ENCODE assay signal across 1 cellular context in genomic region chr14:96671218-96671617, GRCh38.
TF ChIP-seq lines count a peak whose summit lies in the region.

No MANE protein-coding gene starts in this region.

TF ChIP-seq in HCT116, 20 proteins besides CTCF, POLR2A, EP300 and RAD21 (continued from another document):
- TF ChIP-seq REST (IDR thresholded peaks at IDR 0.05; ENCODE audit: low read depth) (no peak), JUND (IDR thresholded peaks at IDR 0.05) (no peak), CBX3 (IDR thresholded peaks at IDR 0.05; ENCODE audit: low read depth) (no peak), ZNF274 (IDR thresholded peaks at IDR 0.05; ENCODE audit: low read depth, low read length) (no peak)
